Comparison of ENCODE assay signal across 1 cellular context in genomic region chr19:29871143-29871542, GRCh38.
TF ChIP-seq lines count a peak whose summit lies in the region.

No MANE protein-coding gene starts in this region.

TF ChIP-seq in K562, 482 proteins besides CTCF, POLR2A, EP300 and RAD21 (continued from another document):
- TF ChIP-seq ZNF398 (CRISPR knock-in tag; IDR thresholded peaks at IDR 0.05) = no peak
- no peak for TF ChIP-seq SMARCC2 (IDR thresholded peaks at IDR 0.05; ENCODE audit: low read depth)
- peak in 1 of 2 experiments; percentile 20; a peak in 1 of 4 replicates for TF ChIP-seq MAZ (CRISPR knock-in tag; conservative IDR thresholded peaks at IDR 0.05 in 1 of 2, IDR thresholded peaks at IDR 0.05 in 1 of 2)
- TF ChIP-seq ZNF263 (CRISPR knock-in tag; IDR thresholded peaks at IDR 0.05; ENCODE audit: borderline replicate concordance) = no peak
- TF ChIP-seq KLF16 (IDR thresholded peaks at IDR 0.05) = no peak
- peak; percentile 76; the same call in 1 of the 2 replicates for TF ChIP-seq VEZF1 (CRISPR knock-in tag; IDR thresholded peaks at IDR 0.05)
- TF ChIP-seq BRD4 (IDR thresholded peaks at IDR 0.05) = no peak
- TF ChIP-seq SRSF1 (IDR thresholded peaks at IDR 0.05; ENCODE audit: low read depth, low read length) = no peak
- no peak for TF ChIP-seq ZNF639 (CRISPR knock-in tag; conservative IDR thresholded peaks at IDR 0.05 in 1 of 2, IDR thresholded peaks at IDR 0.05 in 1 of 2)
- TF ChIP-seq ZBTB12 (CRISPR knock-in tag; IDR thresholded peaks at IDR 0.05) = no peak
- TF ChIP-seq ZBTB43 (CRISPR knock-in tag; IDR thresholded peaks at IDR 0.05) = no peak
- TF ChIP-seq ZNF766 (CRISPR knock-in tag; conservative IDR thresholded peaks at IDR 0.05) = 0 out of 2 replicates have a peak, but pooled peaks have one; percentile 39
- no peak for TF ChIP-seq ZNF282 (CRISPR knock-in tag; IDR thresholded peaks at IDR 0.05)
- no peak for TF ChIP-seq TAF7 (tag; IDR thresholded peaks at IDR 0.05)
- no peak for TF ChIP-seq THRB (CRISPR knock-in tag; conservative IDR thresholded peaks at IDR 0.05)
- TF ChIP-seq ZFP91 (CRISPR knock-in tag; IDR thresholded peaks at IDR 0.05) = no peak
- no peak for TF ChIP-seq HOMEZ (CRISPR knock-in tag; IDR thresholded peaks at IDR 0.05)
- TF ChIP-seq PRPF4 (IDR thresholded peaks at IDR 0.05; ENCODE audit: insufficient read depth, low read depth, low read length, poor library complexity, severe bottlenecking) = no peak
- no peak for TF ChIP-seq DDX20 (tag; IDR thresholded peaks at IDR 0.05; ENCODE audit: low read depth)
- peak in 1 of 2 experiments; percentile 40; a peak in 1 of 4 replicates for TF ChIP-seq NRF1 (conservative IDR thresholded peaks at IDR 0.05 in 1 of 2, IDR thresholded peaks at IDR 0.05 in 1 of 2)
- TF ChIP-seq ELF1 (tag; IDR thresholded peaks at IDR 0.05) = peak; percentile 66; the same call in 1 of the 2 replicates
- 0 out of 4 replicates have a peak, but pooled peaks of 1 of the 2 experiments have one; percentile 22 for TF ChIP-seq TEAD1 (CRISPR knock-in tag; IDR thresholded peaks at IDR 0.05)
- TF ChIP-seq GABPA (tag; conservative IDR thresholded peaks at IDR 0.05; ENCODE audit: low read depth) = 0 out of 2 replicates have a peak, but pooled peaks have one; percentile 33
- TF ChIP-seq ATF1 (CRISPR knock-in tag; IDR thresholded peaks at IDR 0.05) = no peak
- peak; percentile 27 for TF ChIP-seq ATF1 (tag; IDR thresholded peaks at IDR 0.05)
- peak; percentile 27; the same call in 1 of the 2 replicates for TF ChIP-seq ARID1B (IDR thresholded peaks at IDR 0.05)
- no peak for TF ChIP-seq MXI1 (IDR thresholded peaks at IDR 0.05; ENCODE audit: low read depth, low read length)
- 0 out of 2 replicates have a peak, but pooled peaks have one; percentile 24 for TF ChIP-seq RREB1 (CRISPR knock-in tag; IDR thresholded peaks at IDR 0.05)
- TF ChIP-seq ETV1 (tag; conservative IDR thresholded peaks at IDR 0.05; ENCODE audit: low read depth) = 0 out of 2 replicates have a peak, but pooled peaks have one; percentile 14
- TF ChIP-seq RFX7 (CRISPR knock-in tag; IDR thresholded peaks at IDR 0.05) = no peak
- TF ChIP-seq PHTF2 (CRISPR knock-in tag; IDR thresholded peaks at IDR 0.05) = no peak
- TF ChIP-seq SMAD3 (CRISPR knock-in tag; conservative IDR thresholded peaks at IDR 0.05) = 0 out of 2 replicates have a peak, but pooled peaks have one; percentile 14
- no peak for TF ChIP-seq ZNF174 (CRISPR knock-in tag; IDR thresholded peaks at IDR 0.05)
- no peak for TF ChIP-seq ZNF133 (CRISPR knock-in tag; IDR thresholded peaks at IDR 0.05)
- TF ChIP-seq OTX1 (CRISPR knock-in tag; IDR thresholded peaks at IDR 0.05) = 0 out of 2 replicates have a peak, but pooled peaks have one; percentile 58
- peak; percentile 77 for TF ChIP-seq FOXJ2 (tag; IDR thresholded peaks at IDR 0.05)
